18 cellular contexts compared by ENCODE assay signal in the genomic region with DNA sequence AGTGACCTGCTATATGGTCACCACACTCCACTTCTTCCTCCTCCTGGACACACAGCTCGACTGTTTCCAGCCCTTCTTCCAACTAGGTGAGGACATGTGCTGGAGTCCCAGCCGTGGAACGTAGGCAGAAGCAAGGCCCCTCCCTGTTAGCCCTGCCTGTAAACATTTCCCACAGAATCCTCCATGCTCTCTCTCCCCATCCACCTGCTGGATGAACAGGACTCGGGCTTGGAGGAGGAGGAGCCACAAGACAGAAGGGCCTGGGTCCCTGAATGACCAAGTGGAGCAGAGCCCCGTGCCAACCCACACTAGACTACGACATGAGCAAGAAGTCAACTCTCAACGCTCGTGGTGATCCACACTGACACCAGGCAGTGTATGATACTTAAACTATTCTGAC. TPM values are rescaled to one million over a fixed set of nuclear protein-coding genes. Genes with fewer than 3 reads are reported as not detected.
DNase-seq lines count a peak whose midpoint lies in the region; TF ChIP-seq lines count a peak whose summit lies in the region.
"Had no signal": no experiment of that assay in that cellular context is flagged by ENCODE, and none has a peak within 500 bp of the region (broad histone marks: within the 10 kb centered on the region; RNA-seq: fewer than 3 reads in every experiment).

No MANE protein-coding gene starts in this region.

- H3K9me3 ChIP-seq in osteoblast (ENCODE audit: low read depth, low read length) (no peaks in the 10 kb centered on the region), MG63 (no peaks in the 10 kb centered on the region)
- H3K9me3 ChIP-seq: BLaER1, Caco-2 had no signal

- no peak overlapping the region for H2AFZ ChIP-seq in osteoblast (ENCODE audit: low read length)
- H2AFZ ChIP-seq: GM23248 had no signal

- peaks cover 43% of the 10 kb centered on the region for H3K27me3 ChIP-seq in osteoblast (ENCODE audit: insufficient read depth, low read length)
- no peaks in the 10 kb centered on the region for H3K27me3 ChIP-seq in MG63

- no peak overlapping the region for H3K27ac ChIP-seq in osteoblast (ENCODE audit: low read depth, low read length)
- H3K27ac ChIP-seq: 22Rv1, BLaER1, C4-2B, GM23248 had no signal

- no peak overlapping the region for H3K27ac Mint-ChIP-seq in chondrocyte (ENCODE audit: unreplicated experiment)
- H3K27ac Mint-ChIP-seq: B cell; CD4-positive, CD25-positive, alpha-beta regulatory T cell; CD8-positive, alpha-beta T cell had no signal

- no peaks in the 10 kb centered on the region for H3K36me3 ChIP-seq in osteoblast (ENCODE audit: insufficient read depth, low read length)
- H3K36me3 ChIP-seq in MG63 = no peaks in the 10 kb centered on the region
- H3K36me3 ChIP-seq: BLaER1 had no signal

- peaks cover 3% of the 10 kb centered on the region for H3K36me3 Mint-ChIP-seq in chondrocyte (ENCODE audit: low read depth)
- H3K36me3 Mint-ChIP-seq: CD4-positive, CD25-positive, alpha-beta regulatory T cell; CD8-positive, alpha-beta T cell had no signal

- DNase-seq in NCI-H526 (lab: John Stamatoyannopoulos, UW) (peak; percentile 68 to 69), chondrocyte (ENCODE audit: low spot score) (peak; percentile 29), osteoblast (ENCODE audit: insufficient read length, low spot score, missing footprints) (peak; percentile 45), NCI-H2081 treated with DMSO at 0.1 percent for 48 hours (lab: John Stamatoyannopoulos, UW) (no peak), SIG-M5 (lab: John Stamatoyannopoulos, UW) (no peak), MG63 (no peak)
- DNase-seq: Caco-2; CD4-positive, CD25-positive, alpha-beta regulatory T cell; CD8-positive, alpha-beta T cell; DMS153; DND-41; GM23248; HCEC 1CT had no signal

- no peaks in the 10 kb centered on the region for H3K79me2 ChIP-seq in osteoblast (ENCODE audit: insufficient read depth, low read length)

- H3K4me3 ChIP-seq in osteoblast (ENCODE audit: insufficient read depth, low read length) (no peak overlapping the region), MG63 (no peak overlapping the region)
- H3K4me3 ChIP-seq: BLaER1, GM23248 had no signal

- H3K4me3 Mint-ChIP-seq in chondrocyte (ENCODE audit: unreplicated experiment) = no peak overlapping the region
- H3K4me3 Mint-ChIP-seq: B cell; CD4-positive, CD25-positive, alpha-beta regulatory T cell; CD8-positive, alpha-beta T cell had no signal

- no peaks in the 10 kb centered on the region for H3K9me3 Mint-ChIP-seq in chondrocyte (ENCODE audit: low read depth)
- H3K9me3 Mint-ChIP-seq: CD8-positive, alpha-beta T cell had no signal

- H3K4me1 ChIP-seq in osteoblast (ENCODE audit: insufficient read depth, low read length) = peaks cover 4% of the 10 kb centered on the region

- no peak for TF ChIP-seq CTCF in chondrocyte (IDR thresholded peaks at IDR 0.05)
- no peak for TF ChIP-seq CTCF in osteoblast (IDR thresholded peaks at IDR 0.05; ENCODE audit: extremely low read depth, low read depth, low read length)

- H3K4me1 Mint-ChIP-seq in chondrocyte (ENCODE audit: low read depth) = peaks cover 11% of the 10 kb centered on the region

- peaks cover 71% of the 10 kb centered on the region for H3K27me3 Mint-ChIP-seq in chondrocyte (ENCODE audit: low read depth)

- no peak overlapping the region for H3K4me2 ChIP-seq in osteoblast (ENCODE audit: insufficient read depth, low read length)
- H3K4me2 ChIP-seq: BLaER1 had no signal

- no peaks in the 10 kb centered on the region for H4K20me1 ChIP-seq in osteoblast (ENCODE audit: insufficient read depth, low read length)

RNA-seq across cellular contexts. Expression of a gene that starts 9.9 kb away (rescaled TPM):
- total RNA-seq in chondrocyte (not detected in 3 replicates), osteoblast (not detected in 2 replicates)
- not detected in 2 replicates for total RNA-seq in MG63 (2014; rRNA removed; shearing (Covaris generic); ENCODE audit: low replicate concordance)
- total RNA-seq: B cell; Caco-2; CD4-positive, CD25-positive, alpha-beta regulatory T cell; CD8-positive, alpha-beta T cell; GM23248; H1 had no signal

Comparison
In these comparisons a context has a peak if more than half of its experiments do, and no peak if none do; other contexts are left out.
1. DNase-seq: peak in NCI-H526 (2 of 2), chondrocyte (single experiment) and osteoblast (single experiment); none in NCI-H2081 treated with DMSO at 0.1 percent for 48 hours (single experiment), SIG-M5 (single experiment) and MG63 (single experiment).